8 cellular contexts compared by ENCODE assay signal in the genomic region with DNA sequence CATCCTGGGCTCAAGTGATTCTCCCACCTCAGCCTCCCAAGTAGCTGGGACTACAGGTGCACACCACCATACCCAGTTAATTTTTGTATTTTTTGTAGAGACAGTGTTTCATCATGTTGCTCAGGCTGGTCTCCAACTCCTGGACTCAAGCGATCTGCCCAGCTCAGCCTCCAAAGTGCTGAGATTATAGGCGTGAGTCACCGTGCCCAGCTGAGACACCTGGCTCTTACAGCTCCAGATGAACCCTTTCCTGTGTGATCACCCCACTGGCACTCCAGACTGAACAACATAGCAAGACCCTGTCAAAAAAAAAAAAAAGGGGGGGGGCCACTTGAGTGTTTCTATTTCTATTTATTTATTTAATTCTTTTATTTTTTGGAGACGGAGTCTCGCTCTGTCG. TPM values are rescaled to one million over a fixed set of nuclear protein-coding genes. Genes with fewer than 3 reads are reported as not detected.
DNase-seq lines count a peak whose midpoint lies in the region; ATAC-seq and TF ChIP-seq lines count a peak whose summit lies in the region.

No MANE protein-coding gene starts in this region.

- H3K4me1 Mint-ChIP-seq in nephron = peaks cover 20% of the 10 kb centered on the region

- H3K36me3 ChIP-seq in PC-3 (ENCODE audit: low read depth, low read length) (peaks cover 6% of the 10 kb centered on the region; the same call in 1 of the 2 replicates), brain microvascular endothelial cell (replicated peaks) (peaks cover 3% of the 10 kb centered on the region)

- H3K79me2 ChIP-seq in PC-3 (ENCODE audit: low read length) = peaks cover 34% of the 10 kb centered on the region

- peak overlapping the region; percentile 98 to 99 (median 99) for H3K4me3 Mint-ChIP-seq in nephron

- H3K4me1 ChIP-seq in PC-3 (ENCODE audit: insufficient read depth, low read length) = peaks cover 6% of the 10 kb centered on the region; the same call in 1 of the 2 replicates

- intact Hi-C loops in PC-3 (cut with micrococcal nuclease) = loop anchor here (2.0 to 5.0 kb wide), 3 partner anchors 108 to 168 kb away; a partner anchor contains a TSS

- DNase-seq in ELR (ENCODE audit: low read depth) (peak; percentile 58), PC-3 (peak; percentile 54), brain microvascular endothelial cell (no peak), KG1 (lab: John Stamatoyannopoulos, UW) (no peak), GM03348 (ENCODE audit: low spot score) (no peak), hypothalamus (lab: John Stamatoyannopoulos, UW) (no peak)

- peak overlapping the region; percentile 89 for H3K4me2 ChIP-seq in PC-3 (ENCODE audit: low read length)

- no peaks in the 10 kb centered on the region for H3K9me3 Mint-ChIP-seq in nephron

- BruUV-seq in PC-3 (replicated peaks; lab: Mats Ljungman, UMichigan) = no TSS peak

- no peak for TF ChIP-seq CTCF in PC-3 (conservative IDR thresholded peaks at IDR 0.05; ENCODE audit: low read depth, low read length)
- no peak for TF ChIP-seq CTCF in brain microvascular endothelial cell (IDR thresholded peaks at IDR 0.05; ENCODE audit: low read depth, low read length, missing control alignments)
- no peak for TF ChIP-seq CTCF in nephron (IDR thresholded peaks at IDR 0.05; ENCODE audit: unreplicated experiment in 3 of 3)

- no peaks in the 10 kb centered on the region for H3K9me3 ChIP-seq in PC-3 (ENCODE audit: low read length)

- H3K36me3 Mint-ChIP-seq in nephron (ENCODE audit: low read depth) = peaks cover 14% of the 10 kb centered on the region

- H3K4me3 ChIP-seq in PC-3 (ENCODE audit: low read length) (peak overlapping the region; percentile 92), brain microvascular endothelial cell (ENCODE audit: low read depth, low read length) (peak overlapping the region; percentile 94)

- CTCF ChIA-PET in PC-3 (lab: Charles Lee) = no interaction called here

- H3K27me3 ChIP-seq in PC-3 (ENCODE audit: low read length) (no peaks in the 10 kb centered on the region), brain microvascular endothelial cell (replicated peaks) (no peaks in the 10 kb centered on the region)

- peak overlapping the region in 2 of 3 experiments; percentile 98 to 99 for H3K27ac Mint-ChIP-seq in nephron

- no peaks in the 10 kb centered on the region for H3K27me3 Mint-ChIP-seq in nephron (ENCODE audit: low read depth)

- H3F3A ChIP-seq in PC-3 (ENCODE audit: low read length, unreplicated experiment) = no peaks in the 10 kb centered on the region

- in situ Hi-C loops in brain microvascular endothelial cell (cut with HindIII; ENCODE audit: low pct_ligation_motif_present, low sequenced_read_pairs) = no loop called here

- POLR2A ChIA-PET in PC-3 (lab: Charles Lee; ENCODE audit: unreplicated experiment) = interaction anchor here (0.6 kb wide), 1 partner anchor 1092 kb away, joined by 11 read pairs; no protein-coding TSS in a partner anchor

- ATAC-seq in PC-3 (peak; percentile 18), HG02973 (IDR thresholded peaks at IDR 0.05; ENCODE audit: unreplicated experiment) (no peak)

- H2AFZ ChIP-seq in PC-3 (ENCODE audit: low read length) = no peak overlapping the region

- no peaks in the 10 kb centered on the region for H3K9me2 ChIP-seq in PC-3 (replicated peaks; ENCODE audit: low read length)

- no peaks in the 10 kb centered on the region for H4K20me1 ChIP-seq in PC-3 (ENCODE audit: low read length)

- peak overlapping the region; percentile 83; the same call in 1 of the 2 replicates for H3K9ac ChIP-seq in PC-3 (ENCODE audit: low read length)

- H3K27ac ChIP-seq in PC-3 (ENCODE audit: low read length) = no peak overlapping the region
- H3K27ac ChIP-seq in brain microvascular endothelial cell = no peak overlapping the region

RNA-seq across cellular contexts. Expression of a gene that starts 1.0 kb away (rescaled TPM):
- total RNA-seq in PC-3 (2014; rRNA removed) = 72.6 and 93.8 TPM in 2 replicates

RNA-seq across cellular contexts. Expression of a gene that starts 25.1 kb away (rescaled TPM):
- total RNA-seq in PC-3 (2014; rRNA removed) = 45.0 and 53.9 TPM in 2 replicates

Comparison
In these comparisons a context has a peak if more than half of its experiments do, and no peak if none do; other contexts are left out.
1. DNase-seq: peak in ELR (single experiment) and PC-3 (single experiment); none in brain microvascular endothelial cell (single experiment), KG1 (single experiment), GM03348 (single experiment) and hypothalamus (0 of 51).